16 cellular contexts compared by ENCODE assay signal in genomic region chr12:44961887-44962286, GRCh38.
DNase-seq lines count a peak whose midpoint lies in the region; ATAC-seq and TF ChIP-seq lines count a peak whose summit lies in the region.
"Had no signal": no experiment of that assay in that cellular context is flagged by ENCODE, and none has a peak within 500 bp of the region (broad histone marks: within the 10 kb centered on the region; RNA-seq: fewer than 3 reads in every experiment).

No MANE protein-coding gene starts in this region.

- peak overlapping the region; percentile 56 for H3K27ac ChIP-seq in VCaP
- H3K27ac ChIP-seq: BLaER1 treated with 17β-estradiol and CSF1 and Interleukin-3, amounts not matched to agents 10 nM and 100 nM had no signal

- H3K4me3 ChIP-seq in LNCaP clone FGC (ENCODE audit: low read depth, low read length) (no peak overlapping the region), mucosa of descending colon (no peak overlapping the region)
- H3K4me3 ChIP-seq: BLaER1 treated with 17β-estradiol and CSF1 and Interleukin-3, amounts not matched to agents 10 nM and 100 nM had no signal

- peak; percentile 72 for ATAC-seq in mucosa of descending colon
- ATAC-seq: CD8-positive, alpha-beta T cell had no signal

- intact Hi-C loops in mucosa of descending colon (cut with DNase I, micrococcal nuclease) = no loop called here

- H3K36me3 ChIP-seq in mucosa of descending colon (ENCODE audit: low read depth) = no peaks in the 10 kb centered on the region
- H3K36me3 ChIP-seq: BLaER1 treated with 17β-estradiol and CSF1 and Interleukin-3, amounts not matched to agents 10 nM and 100 nM had no signal

- no peaks in the 10 kb centered on the region for H3K9me3 ChIP-seq in mucosa of descending colon

- DNase-seq in LNCaP clone FGC (ENCODE audit: low read depth) (peak; percentile 52), mucosa of descending colon (peak in 1 of 3 donors; percentile 35), cerebellar cortex (ENCODE audit: low spot score) (no peak), HK-2 (ENCODE audit: unreplicated experiment) (no peak), SHP77 (lab: John Stamatoyannopoulos, UW) (no peak), NCI-H1930 (lab: John Stamatoyannopoulos, UW) (no peak)
- DNase-seq: 8988T; ACHN; Caco-2; Calu3; CD4-positive, alpha-beta T cell; CD8-positive, alpha-beta T cell; DMS79 treated with DMSO at 0.1 percent for 48 hours; GF-D8 had no signal

- H3K4me1 ChIP-seq in mucosa of descending colon (ENCODE audit: low read depth) = no peaks in the 10 kb centered on the region
- H3K4me1 ChIP-seq: BLaER1 treated with 17β-estradiol and CSF1 and Interleukin-3, amounts not matched to agents 10 nM and 100 nM; Caco-2 had no signal

- no peak for TF ChIP-seq CTCF in LNCaP clone FGC (IDR thresholded peaks at IDR 0.05; ENCODE audit: control insufficient read depth, extremely low read depth, insufficient read depth)
- TF ChIP-seq CTCF in VCaP (conservative IDR thresholded peaks at IDR 0.05) = no peak
- no peak for TF ChIP-seq CTCF in mucosa of descending colon (IDR thresholded peaks at IDR 0.05)
